ENCODE assay signal across 14 cellular contexts in genomic region chr1:163231385-163231784, GRCh38. TPM values are rescaled to one million over a fixed set of nuclear protein-coding genes. Genes with fewer than 3 reads are reported as not detected.
DNase-seq lines count a peak whose midpoint lies in the region; ATAC-seq and TF ChIP-seq lines count a peak whose summit lies in the region.
"Had no signal": no experiment of that assay in that cellular context is flagged by ENCODE, and none has a peak within 500 bp of the region (broad histone marks: within the 10 kb centered on the region; RNA-seq: fewer than 3 reads in every experiment).

No MANE protein-coding gene starts in this region.

- no peak overlapping the region for H3K4me3 Mint-ChIP-seq in chondrocyte (ENCODE audit: unreplicated experiment)
- H3K4me3 Mint-ChIP-seq: activated CD4-positive, alpha-beta T cell treated with anti-CD3 and anti-CD28 coated beads for 36 hours; activated T-helper 17 cell treated with anti-CD3 and anti-CD28 coated beads, Interleukin-2, amount 50 U/mL, for 72 hours; naive thymus-derived CD4-positive, alpha-beta T cell had no signal

- H3K27ac Mint-ChIP-seq in chondrocyte (ENCODE audit: unreplicated experiment): peak overlapping the region; percentile 46
- H3K27ac Mint-ChIP-seq: activated CD4-positive, alpha-beta T cell treated with anti-CD3 and anti-CD28 coated beads for 36 hours; activated T-helper 17 cell treated with anti-CD3 and anti-CD28 coated beads, Interleukin-2, amount 50 U/mL, for 72 hours; naive thymus-derived CD4-positive, alpha-beta T cell had no signal

- H3K4me1 ChIP-seq in aorta (ENCODE audit: control insufficient read depth in 1 of 2, insufficient read depth in 2 of 2, low read length in 2 of 2): peaks cover 1 to 3% of the 10 kb centered on the region in 2 donors

- no peaks in the 10 kb centered on the region for H3K36me3 ChIP-seq in aorta (ENCODE audit: control insufficient read depth in 1 of 2, insufficient read depth in 2 of 2, low read length in 1 of 2)

- no peak overlapping the region for H3K4me3 ChIP-seq in aorta (ENCODE audit: low read length in 2 of 2)

- peaks cover 33% of the 10 kb centered on the region for H3K4me1 Mint-ChIP-seq in chondrocyte (ENCODE audit: low read depth)
- H3K4me1 Mint-ChIP-seq: activated CD4-positive, alpha-beta T cell treated with anti-CD3 and anti-CD28 coated beads for 36 hours; activated T-helper 17 cell treated with anti-CD3 and anti-CD28 coated beads, Interleukin-2, amount 50 U/mL, for 72 hours; naive thymus-derived CD4-positive, alpha-beta T cell had no signal

- no peaks in the 10 kb centered on the region for H3K36me3 Mint-ChIP-seq in chondrocyte (ENCODE audit: low read depth)

- 5 to 6% methylated on average over 2 of the region's 2 CpGs for WGBS in aorta, 2 donors

- H3K27me3 ChIP-seq in aorta (ENCODE audit: control insufficient read depth in 1 of 2, insufficient read depth in 2 of 2, low read length in 1 of 2): no peaks in the 10 kb centered on the region

- DNase-seq in HS-27A (ENCODE audit: low read depth) (peak; percentile 8), chondrocyte (ENCODE audit: low spot score) (no peak), hepatic stellate cell (ENCODE audit: low spot score) (peak; percentile 38), aorta (no peak), C1 segment of cervical spinal cord (lab: John Stamatoyannopoulos, UW) (no peak), COLO829 (ENCODE audit: low spot score) (no peak)
- DNase-seq: activated CD4-positive, alpha-beta T cell treated with anti-CD3 and anti-CD28 coated beads for 36 hours; caudate nucleus; Kasumi-1; naive thymus-derived CD4-positive, alpha-beta T cell; NCI-H2029 treated with DMSO at 0.1 percent for 48 hours had no signal

- H3K27ac ChIP-seq in aorta (ENCODE audit: low read depth in 1 of 2, low read length in 2 of 2): peak overlapping the region; percentile 21 to 92
- H3K27ac ChIP-seq: epithelial cell of prostate had no signal

- no peaks in the 10 kb centered on the region for H3K9me3 ChIP-seq in aorta (ENCODE audit: control insufficient read depth, low read length)

- intact Hi-C loops in aorta (cut with DNase I): loop anchor here (2.0 to 5.0 kb wide), 2 partner anchors 27 to 39 kb away; no protein-coding TSS in a partner anchor

- ATAC-seq in aorta (ENCODE audit: low FRiP score): peak; percentile 88
- no peak for ATAC-seq in GM19328 (IDR thresholded peaks at IDR 0.05; ENCODE audit: unreplicated experiment)
- ATAC-seq: activated CD4-positive, alpha-beta T cell treated with anti-CD3 and anti-CD28 coated beads for 36 hours; activated T-helper 17 cell treated with anti-CD3 and anti-CD28 coated beads, Interleukin-2, amount 50 U/mL, for 72 hours; naive thymus-derived CD4-positive, alpha-beta T cell had no signal

- no peak for TF ChIP-seq CTCF in chondrocyte (IDR thresholded peaks at IDR 0.05)

- no peaks in the 10 kb centered on the region for H3K27me3 Mint-ChIP-seq in chondrocyte (ENCODE audit: low read depth)
- H3K27me3 Mint-ChIP-seq: activated CD4-positive, alpha-beta T cell treated with anti-CD3 and anti-CD28 coated beads for 36 hours; activated T-helper 17 cell treated with anti-CD3 and anti-CD28 coated beads, Interleukin-2, amount 50 U/mL, for 72 hours had no signal

- H3K9me3 Mint-ChIP-seq in chondrocyte (ENCODE audit: low read depth): no peaks in the 10 kb centered on the region
- H3K9me3 Mint-ChIP-seq: activated T-helper 17 cell treated with anti-CD3 and anti-CD28 coated beads, Interleukin-2, amount 50 U/mL, for 72 hours had no signal

RNA-seq across cellular contexts. Expression of gene RGS5, which starts 28.7 kb away (rescaled TPM):
- total RNA-seq in chondrocyte (103 to 448 TPM (median 423 TPM) in 3 replicates), aorta (1,000 to 10,000 TPM; 1,469 to 2,702 TPM)
- 1,000 to 10,000 TPM in 1 of 2 donors, 100 to 1,000 TPM in 1; 983 to 1,112 TPM for polyA plus RNA-seq in aorta

Comparison
In these comparisons a context has a peak if more than half of its experiments do, and no peak if none do; other contexts are left out.
1. DNase-seq: peak in HS-27A (single experiment) and hepatic stellate cell (single experiment); none in chondrocyte (single experiment), aorta (0 of 2), C1 segment of cervical spinal cord (0 of 14) and COLO829 (single experiment).